Comparison of ENCODE assay signal across 14 cellular contexts in genomic region chr18:62759704-62760402, GRCh38. TPM values are rescaled to one million over a fixed set of nuclear protein-coding genes. Genes with fewer than 3 reads are reported as not detected.
A peak's percentile ranks its signal among the peaks of the same experiment; 100 is the strongest.
DNase-seq lines count a peak whose midpoint lies in the region; ATAC-seq and TF ChIP-seq lines count a peak whose summit lies in the region.
"Had no signal": no experiment of that assay in that cellular context is flagged by ENCODE, and none has a peak within 500 bp of the region (broad histone marks: within the 10 kb centered on the region; RNA-seq: fewer than 3 reads in every experiment).

No MANE protein-coding gene starts in this region.

- no peak for TF ChIP-seq CTCF in choroid plexus epithelial cell (conservative IDR thresholded peaks at IDR 0.05; ENCODE audit: low read depth, low read length)

- POLR2A ChIA-PET in activated CD4-positive, alpha-beta memory T cell treated with anti-CD3 and anti-CD28 coated beads for 36 hours (lab: Charles Lee): interaction anchor here (1.1 kb wide), 1 partner anchor 8 kb away, joined by 4 read pairs; no protein-coding TSS in a partner anchor

- H3K4me3 Mint-ChIP-seq in activated CD4-positive, alpha-beta memory T cell treated with anti-CD3 and anti-CD28 coated beads for 36 hours: no peak overlapping the region
- H3K4me3 Mint-ChIP-seq: immature natural killer cell had no signal

- no peaks in the 10 kb centered on the region for H3K4me1 Mint-ChIP-seq in activated CD4-positive, alpha-beta memory T cell treated with anti-CD3 and anti-CD28 coated beads for 36 hours (ENCODE audit: low read depth)
- H3K4me1 Mint-ChIP-seq: immature natural killer cell had no signal

- DNase-seq in activated CD4-positive, CD25-positive, alpha-beta regulatory T cell (lab: John Stamatoyannopoulos, UW): no peak
- DNase-seq in choroid plexus epithelial cell (ENCODE audit: low read depth) (peak; percentile 67), islet precursor cell (peak; percentile 59), GM19240 (ENCODE audit: insufficient read length, low spot score) (no peak), SK-N-DZ (ENCODE audit: low spot score) (no peak)
- no peak for DNase-seq in activated CD4-positive, alpha-beta memory T cell treated with anti-CD3 and anti-CD28 coated beads for 36 hours
- no peak for DNase-seq in activated CD4-positive, alpha-beta T cell treated with anti-CD3 and anti-CD28 coated beads, Interleukin-2, amount 50 U/mL, for 4 hours
- DNase-seq: activated T-cell treated with anti-CD3 and anti-CD28 coated beads, Interleukin-2, amount 50 U/mL, for 1 hour; amygdala; immature natural killer cell; NCI-H82; tibial artery had no signal

- peak; percentile 48 to 51 for ATAC-seq in activated CD4-positive, CD25-positive, alpha-beta regulatory T cell treated with anti-CD3 and anti-CD28 coated beads, Interleukin-2, amount 50 U/mL, for 24 hours
- ATAC-seq: HepG2 had no signal

- no peak overlapping the region for H3K4me3 ChIP-seq in choroid plexus epithelial cell (ENCODE audit: low read depth, low read length)
- H3K4me3 ChIP-seq: tibial artery had no signal

- CTCF ChIA-PET in activated CD4-positive, alpha-beta memory T cell treated with anti-CD3 and anti-CD28 coated beads for 36 hours (lab: Charles Lee): no interaction called here

- peaks cover 4% of the 10 kb centered on the region for H3K9me3 Mint-ChIP-seq in activated CD4-positive, alpha-beta memory T cell treated with anti-CD3 and anti-CD28 coated beads for 36 hours
- H3K9me3 Mint-ChIP-seq: immature natural killer cell had no signal

- intact Hi-C loops in activated CD4-positive, alpha-beta memory T cell treated with anti-CD3 and anti-CD28 coated beads for 36 hours (cut with micrococcal nuclease): loop anchor here (2.0 kb wide), 1 partner anchor 19 kb away; no protein-coding TSS in a partner anchor

- no peaks in the 10 kb centered on the region for H3K36me3 Mint-ChIP-seq in activated CD4-positive, alpha-beta memory T cell treated with anti-CD3 and anti-CD28 coated beads for 36 hours

- H3K27me3 Mint-ChIP-seq in activated CD4-positive, alpha-beta memory T cell treated with anti-CD3 and anti-CD28 coated beads for 36 hours: no peaks in the 10 kb centered on the region

- no peak overlapping the region for H3K27ac Mint-ChIP-seq in activated CD4-positive, alpha-beta memory T cell treated with anti-CD3 and anti-CD28 coated beads for 36 hours

RNA-seq across cellular contexts. Expression of gene PHLPP1, which starts 44.5 kb away (rescaled TPM):
- 4.3 and 10.0 TPM in 2 replicates for polyA plus RNA-seq in SK-N-DZ (2014; cell fraction: cytosol; rRNA removed)
- polyA plus RNA-seq in SK-N-DZ (2014; cell fraction: nucleus; rRNA removed): 2.2 and 3.2 TPM in 2 replicates
- total RNA-seq in activated CD4-positive, alpha-beta memory T cell treated with anti-CD3 and anti-CD28 coated beads for 36 hours: 1 to 10 TPM; 8.0 to 8.7 TPM

Comparison
In these comparisons a context has a peak if more than half of its experiments do, and no peak if none do; other contexts are left out.
1. DNase-seq: peak in choroid plexus epithelial cell (single experiment) and islet precursor cell (single experiment); none in activated CD4-positive, CD25-positive, alpha-beta regulatory T cell (0 of 4), GM19240 (single experiment), SK-N-DZ (single experiment), activated CD4-positive, alpha-beta memory T cell treated with anti-CD3 and anti-CD28 coated beads for 36 hours (single experiment) and activated CD4-positive, alpha-beta T cell treated with anti-CD3 and anti-CD28 coated beads, Interleukin-2, amount 50 U/mL, for 4 hours (0 of 2).